ENCODE assay signal across 17 cellular contexts in genomic region chr14:20668969-20669368, GRCh38. TPM values are rescaled to one million over a fixed set of nuclear protein-coding genes. Genes with fewer than 3 reads are reported as not detected.
DNase-seq lines count a peak whose midpoint lies in the region; ATAC-seq and TF ChIP-seq lines count a peak whose summit lies in the region.
"Had no signal": no experiment of that assay in that cellular context is flagged by ENCODE, and none has a peak within 500 bp of the region (broad histone marks: within the 10 kb centered on the region; RNA-seq: fewer than 3 reads in every experiment).

No MANE protein-coding gene starts in this region.

- H3K27me3 ChIP-seq in BLaER1 (peaks cover 4% of the 10 kb centered on the region), HCT116 (ENCODE audit: insufficient read depth, low read length) (no peaks in the 10 kb centered on the region)
- H3K27me3 ChIP-seq: SJCRH30 had no signal

- H3K9ac ChIP-seq in BLaER1 (no peak overlapping the region), HCT116 (ENCODE audit: low read length) (no peak overlapping the region)
- H3K9ac ChIP-seq: GM23248 had no signal

- H3K4me1 Mint-ChIP-seq in memory B cell = peaks cover 40% of the 10 kb centered on the region

- RAD21 ChIA-PET in HCT116 (lab: Charles Lee; ENCODE audit: low non-redundant PET in 1 of 2, low total read pairs in 2 of 2, uncharacterized antibody in 2 of 2, unreplicated experiment in 2 of 2) = no interaction called here

- intact Hi-C loops in HCT116 (cut with micrococcal nuclease) = no loop called here

- H3K27ac Mint-ChIP-seq in memory B cell = peak overlapping the region; percentile 91

- H3K4me3 ChIP-seq in BLaER1 = no peak overlapping the region
- no peak overlapping the region for H3K4me3 ChIP-seq in HCT116 (replicated peaks in 1 of 2; ENCODE audit: low read depth in 1 of 2, low read length in 2 of 2)
- H3K4me3 ChIP-seq: GM23248, SJCRH30 had no signal

- in situ Hi-C loops in SK-MEL-5 (cut with HindIII; ENCODE audit: low pct_unique_long_range_greater_than_20kb, low sequenced_read_pairs) = no loop called here

- H3K4me3 Mint-ChIP-seq in memory B cell = no peak overlapping the region
- H3K4me3 Mint-ChIP-seq: CD4-positive, alpha-beta memory T cell had no signal

- H3K27ac ChIP-seq in BLaER1 (no peak overlapping the region), HCT116 (ENCODE audit: low read depth, low read length) (no peak overlapping the region)
- H3K27ac ChIP-seq: GM23248, SJCRH30 had no signal

- TF ChIP-seq CTCF in HCT116 (IDR thresholded peaks at IDR 0.05 in 2 of 3, conservative IDR thresholded peaks at IDR 0.05 in 1 of 3; ENCODE audit: borderline replicate concordance in 1 of 3, insufficient read depth in 1 of 3, low read depth in 2 of 3, low read length in 2 of 3) = no peak

- DNase-seq in HCT116 (ENCODE audit: low read depth, low spot score) (no peak), SK-MEL-5 (ENCODE audit: low read depth, low spot score) (peak; percentile 36), memory B cell (ENCODE audit: low spot score in 2 of 2) (no peak), COLO829 (ENCODE audit: low spot score) (no peak), NCI-H2107 treated with DMSO at 0.1 percent for 48 hours (lab: John Stamatoyannopoulos, UW; ENCODE audit: unreplicated experiment) (no peak), COR-L47 (lab: John Stamatoyannopoulos, UW) (no peak)
- DNase-seq: AML-193; CD4-positive, alpha-beta memory T cell; GM23248; NCI-H1930; NCI-H2171 treated with DMSO at 0.1 percent for 48 hours; NCI-H510A; NCI-H82; RPMI8226; SJCRH30 had no signal

- TF ChIP-seq RAD21 in HCT116 (IDR thresholded peaks at IDR 0.05; ENCODE audit: low read depth) = no peak

- ATAC-seq in HCT116 (peak; percentile 65; the same call in 1 of the 2 replicates), memory B cell (ENCODE audit: low read depth) (no peak)

- CTCF ChIA-PET in HCT116 (lab: Charles Lee) = interaction anchor here (1.3 to 1.8 kb wide), 2 partner anchors 11 to 12 kb away, joined by 4 to 7 read pairs; no protein-coding TSS in a partner anchor

- H3K4me1 ChIP-seq in BLaER1 = peaks cover 29% of the 10 kb centered on the region
- H3K4me1 ChIP-seq in HCT116 (ENCODE audit: control insufficient read depth in 1 of 2, insufficient read depth in 2 of 2, low read length in 2 of 2) = peaks cover under 1 to 4% of the 10 kb centered on the region in 2 experiments; a peak in 3 of 4 replicates
- H3K4me1 ChIP-seq: SJCRH30 had no signal

- no peaks in the 10 kb centered on the region for H3K27me3 Mint-ChIP-seq in memory B cell
- H3K27me3 Mint-ChIP-seq: CD4-positive, alpha-beta memory T cell had no signal

- H3K79me2 ChIP-seq in HCT116 (ENCODE audit: insufficient read depth, low read length) = no peaks in the 10 kb centered on the region

- no peaks in the 10 kb centered on the region for H3K9me2 ChIP-seq in HCT116 (ENCODE audit: insufficient read depth)

- H3K36me3 Mint-ChIP-seq in memory B cell = peaks cover 3% of the 10 kb centered on the region
- H3K36me3 Mint-ChIP-seq: CD4-positive, alpha-beta memory T cell had no signal

- H3K9me3 ChIP-seq in BLaER1 (peaks cover 15% of the 10 kb centered on the region; the same call in 1 of the 2 replicates), HCT116 (ENCODE audit: control insufficient read depth in 1 of 2, insufficient read depth in 1 of 2, low read depth in 1 of 2, low read length in 2 of 2) (no peaks in the 10 kb centered on the region)
- H3K9me3 ChIP-seq: SJCRH30 had no signal

- POLR2A ChIA-PET in HCT116 (lab: Charles Lee) = no interaction called here

- H3K9me3 Mint-ChIP-seq in memory B cell = peaks cover 2% of the 10 kb centered on the region
- H3K9me3 Mint-ChIP-seq: CD4-positive, alpha-beta memory T cell had no signal

- no peak overlapping the region for H2AFZ ChIP-seq in HCT116 (ENCODE audit: low read depth, low read length, poor library complexity, severe bottlenecking)
- H2AFZ ChIP-seq: GM23248 had no signal

- no TSS peak for BruUV-seq in HCT116 (replicated peaks; lab: Mats Ljungman, UMichigan)

- H3K36me3 ChIP-seq in BLaER1 (no peaks in the 10 kb centered on the region), HCT116 (ENCODE audit: control insufficient read depth in 1 of 2, insufficient read depth in 2 of 2, low read length in 2 of 2) (no peaks in the 10 kb centered on the region)
- H3K36me3 ChIP-seq: SJCRH30 had no signal

- H4K20me1 ChIP-seq in BLaER1 = no peaks in the 10 kb centered on the region
- H4K20me1 ChIP-seq in HCT116 (ENCODE audit: insufficient read depth) = no peaks in the 10 kb centered on the region

- TF ChIP-seq POLR2A in HCT116 (IDR thresholded peaks at IDR 0.05; ENCODE audit: borderline replicate concordance, extremely low read depth, insufficient read depth, insufficient read length) = no peak

- H3K4me2 ChIP-seq in BLaER1 (peak overlapping the region; percentile 65), HCT116 (ENCODE audit: low read length) (no peak overlapping the region)

TF ChIP-seq in HCT116, 20 proteins besides CTCF, POLR2A, EP300 and RAD21:
- no peak for TF ChIP-seq ATF3 (IDR thresholded peaks at IDR 0.05)
- no peak for TF ChIP-seq EGR1 (IDR thresholded peaks at IDR 0.05; ENCODE audit: low read depth)
- no peak for TF ChIP-seq ZBTB33 (IDR thresholded peaks at IDR 0.05; ENCODE audit: extremely low read depth, insufficient replicate concordance, low read length)
- TF ChIP-seq YY1 (IDR thresholded peaks at IDR 0.05; ENCODE audit: extremely low read depth, insufficient replicate concordance, low read depth, low read length) = no peak
- TF ChIP-seq ZNF274 (IDR thresholded peaks at IDR 0.05; ENCODE audit: low read depth, low read length) = no peak
TF ChIP-seq in HCT116: peak in this region for 0.

RNA-seq across cellular contexts. Expression of gene RNASE4, which starts 15.4 kb away (rescaled TPM):
- 3.9 TPM for total RNA-seq in HCT116 (2021; ENCODE audit: unreplicated experiment)
- 16.7 and 19.5 TPM in 2 replicates for polyA plus RNA-seq in HCT116 (2012)
- total RNA-seq in SK-MEL-5 (2014; rRNA removed; shearing (Covaris generic)) = 0.82 and 2.7 TPM in 2 replicates
- 2.9 and 6.4 TPM in 2 replicates for polyA plus RNA-seq in SK-MEL-5 (2015; cell fraction: cytosol; rRNA removed)
- 0.95 TPM in 1 of 2 replicates, not detected in the other for polyA plus RNA-seq in SK-MEL-5 (2015; cell fraction: nucleus; rRNA removed)

RNA-seq across cellular contexts. Expression of gene ANG, which starts 19.6 kb away (rescaled TPM):
- 5.8 TPM for total RNA-seq in HCT116 (2021; ENCODE audit: unreplicated experiment)
- 15.4 and 18.0 TPM in 2 replicates for polyA plus RNA-seq in HCT116 (2012)
- total RNA-seq in SK-MEL-5 (2014; rRNA removed; shearing (Covaris generic)) = 5.2 TPM in 2 replicates
- 2.7 and 2.8 TPM in 2 replicates for polyA plus RNA-seq in SK-MEL-5 (2015; cell fraction: cytosol; rRNA removed)
- 0.48 TPM in 1 of 2 replicates, not detected in the other for polyA plus RNA-seq in SK-MEL-5 (2015; cell fraction: nucleus; rRNA removed)

RNA-seq across cellular contexts. Expression of gene OR6S1, which starts 27.5 kb away (rescaled TPM):
- total RNA-seq in HCT116 (2021; ENCODE audit: unreplicated experiment) = not detected
- not detected in 2 replicates for polyA plus RNA-seq in HCT116 (2012)
- not detected in 2 replicates for total RNA-seq in SK-MEL-5 (2014; rRNA removed; shearing (Covaris generic))
- not detected in 2 replicates for polyA plus RNA-seq in SK-MEL-5 (2015; cell fraction: cytosol; rRNA removed)
- polyA plus RNA-seq in SK-MEL-5 (2015; cell fraction: nucleus; rRNA removed) = not detected in 2 replicates
- total RNA-seq: A673; CD4-positive, alpha-beta memory T cell; GM23248; SJCRH30 had no signal
- polyA plus RNA-seq: CD4-positive, alpha-beta memory T cell; GM23248 had no signal
